ENCODE assay signal across 18 cellular contexts in the genomic region with DNA sequence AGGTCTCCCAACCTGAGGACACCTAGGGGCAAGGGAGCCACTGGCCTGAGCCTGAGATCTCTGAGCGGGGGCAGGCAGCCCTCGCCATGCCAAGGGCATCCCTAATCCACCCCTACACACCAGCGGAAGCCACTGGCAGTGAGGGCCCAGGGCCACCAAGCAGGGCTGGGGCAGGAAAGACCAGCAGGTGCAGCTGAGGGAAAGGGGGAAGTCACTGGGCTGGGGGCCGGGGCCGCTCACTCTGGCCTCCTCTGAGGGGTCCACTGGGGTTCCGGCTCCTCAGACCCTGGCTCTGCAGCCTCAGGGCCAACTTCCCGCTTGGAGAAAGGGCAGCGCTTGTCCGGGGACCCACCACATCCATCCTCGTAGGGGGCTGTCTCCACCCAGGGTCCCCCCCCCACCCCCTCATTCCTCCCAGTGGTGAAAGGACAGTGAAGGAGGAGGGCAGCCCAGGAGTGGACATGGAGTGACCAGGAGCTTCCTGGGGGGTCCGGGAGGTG. TPM values are rescaled to one million over a fixed set of nuclear protein-coding genes. Genes with fewer than 3 reads are reported as not detected.
DNase-seq lines count a peak whose midpoint lies in the region; ATAC-seq and TF ChIP-seq lines count a peak whose summit lies in the region.
"Had no signal": no experiment of that assay in that cellular context is flagged by ENCODE, and none has a peak within 500 bp of the region (broad histone marks: within the 10 kb centered on the region; RNA-seq: fewer than 3 reads in every experiment).

No MANE protein-coding gene starts in this region.

- H3K4me1 ChIP-seq in upper lobe of left lung, result no peaks in the 10 kb centered on the region

- H3K27ac ChIP-seq in upper lobe of left lung, result no peak overlapping the region

- H3K4me1 Mint-ChIP-seq in chondrocyte (ENCODE audit: low read depth) (peaks cover 10% of the 10 kb centered on the region), osteocyte (ENCODE audit: unreplicated experiment) (no peaks in the 10 kb centered on the region)

- no peaks in the 10 kb centered on the region for H3K27me3 ChIP-seq in upper lobe of left lung

- DNase-seq in activated gamma-delta T cell treated with Interleukin-2 at 50 U/mL for 16 hours (peak; percentile 1), activated gamma-delta T cell (lab: John Stamatoyannopoulos, UW) (no peak), chondrocyte (ENCODE audit: low spot score) (peak; percentile 77), osteocyte (ENCODE audit: extremely low spot score, unreplicated experiment) (peak; percentile 75), upper lobe of left lung (peak; percentile 18 to 48), NCI-H146 treated with DMSO at 0.1 percent for 48 hours (lab: John Stamatoyannopoulos, UW; ENCODE audit: unreplicated experiment) (no peak), NCI-H1417 treated with DMSO at 0.1 percent for 48 hours (lab: John Stamatoyannopoulos, UW) (no peak)
- DNase-seq: 8988T, GDM1, NCI-H1105, NCI-H1694 treated with DMSO at 0.1 percent for 48 hours, NCI-H510A, NCI-H748 treated with DMSO at 0.1 percent for 48 hours, RPMI8226, SIG-M5 had no signal

- no peak for TF ChIP-seq EP300 in upper lobe of left lung (IDR thresholded peaks at IDR 0.05)

- no peaks in the 10 kb centered on the region for H3K36me3 ChIP-seq in upper lobe of left lung

- ATAC-seq in upper lobe of left lung (ENCODE audit: low FRiP score in 2 of 2), result no peak
- ATAC-seq in activated CD4-positive, CD25-positive, alpha-beta regulatory T cell treated with anti-CD3 and anti-CD28 coated beads, Interleukin-2, amount 50 U/mL, for 24 hours, result no peak

- H3K27ac Mint-ChIP-seq in chondrocyte (ENCODE audit: unreplicated experiment) (no peak overlapping the region), osteocyte (ENCODE audit: unreplicated experiment) (no peak overlapping the region)

- peaks cover 2% of the 10 kb centered on the region for H3K27me3 Mint-ChIP-seq in chondrocyte (ENCODE audit: low read depth)
- H3K27me3 Mint-ChIP-seq in osteocyte (ENCODE audit: unreplicated experiment), result no peaks in the 10 kb centered on the region

- no peaks in the 10 kb centered on the region for H3K36me3 Mint-ChIP-seq in chondrocyte (ENCODE audit: low read depth)
- no peaks in the 10 kb centered on the region for H3K36me3 Mint-ChIP-seq in osteocyte (ENCODE audit: unreplicated experiment)

- TF ChIP-seq CTCF in chondrocyte (IDR thresholded peaks at IDR 0.05) (no peak), osteocyte (IDR thresholded peaks at IDR 0.05) (no peak), upper lobe of left lung (IDR thresholded peaks at IDR 0.05) (no peak)

- TF ChIP-seq POLR2A in upper lobe of left lung (IDR thresholded peaks at IDR 0.05), result no peak

- WGBS in upper lobe of left lung, 2 donors, result 63 to 73% methylated on average over 2 to 11 of the region's 11 CpGs

- H3K9me3 ChIP-seq in upper lobe of left lung, result no peaks in the 10 kb centered on the region

- H3K9me3 Mint-ChIP-seq in chondrocyte (ENCODE audit: low read depth) (no peaks in the 10 kb centered on the region), osteocyte (ENCODE audit: unreplicated experiment) (no peaks in the 10 kb centered on the region)

- no peak overlapping the region for H3K4me3 ChIP-seq in upper lobe of left lung
- H3K4me3 ChIP-seq: K562 had no signal

- H3K4me3 Mint-ChIP-seq in chondrocyte (ENCODE audit: unreplicated experiment), result no peak overlapping the region
- no peak overlapping the region for H3K4me3 Mint-ChIP-seq in osteocyte (ENCODE audit: unreplicated experiment)

RNA-seq across cellular contexts. Expression of a gene that starts 42.5 kb away (rescaled TPM):
- total RNA-seq in chondrocyte, result not detected in 3 replicates
- not detected in 2 replicates for total RNA-seq in osteocyte
- not detected for total RNA-seq in upper lobe of left lung
- total RNA-seq: H1, K562 had no signal

Comparison
In these comparisons a context has a peak if more than half of its experiments do, and no peak if none do; other contexts are left out.
1. DNase-seq: peak in activated gamma-delta T cell treated with Interleukin-2 at 50 U/mL for 16 hours (single experiment), chondrocyte (single experiment), osteocyte (single experiment) and upper lobe of left lung (2 of 2); none in activated gamma-delta T cell (single experiment), NCI-H146 treated with DMSO at 0.1 percent for 48 hours (single experiment) and NCI-H1417 treated with DMSO at 0.1 percent for 48 hours (single experiment).